Comparison of ENCODE assay signal across 32 cellular contexts in genomic region chr6:34202329-34203201, GRCh38. TPM values are rescaled to one million over a fixed set of nuclear protein-coding genes. Genes with fewer than 3 reads are reported as not detected.
DNase-seq lines count a peak whose midpoint lies in the region; ATAC-seq and TF ChIP-seq lines count a peak whose summit lies in the region.
"Had no signal": no experiment of that assay in that cellular context is flagged by ENCODE, and none has a peak within 500 bp of the region (broad histone marks: within the 10 kb centered on the region; RNA-seq: fewer than 3 reads in every experiment).

No MANE protein-coding gene starts in this region.

- H3K9me3 Mint-ChIP-seq in neural progenitor cell (no peaks in the 10 kb centered on the region), progenitor cell of endocrine pancreas (ENCODE audit: low read depth) (no peaks in the 10 kb centered on the region)
- no peaks in the 10 kb centered on the region for H3K9me3 Mint-ChIP-seq in stimulated activated memory B cell treated with anti-CD40 and anti-IgM and Interleukin-4, amounts not matched to agents 10 μg/mL and 1 μg/mL and 100 μg/mL, for 72 hours
- H3K9me3 Mint-ChIP-seq: CD4-positive, alpha-beta memory T cell; immature natural killer cell; natural killer cell had no signal

- H3K4me1 Mint-ChIP-seq in neural progenitor cell (peaks cover 12% of the 10 kb centered on the region), progenitor cell of endocrine pancreas (ENCODE audit: low read depth) (no peaks in the 10 kb centered on the region)
- H3K4me1 Mint-ChIP-seq in stimulated activated memory B cell treated with anti-CD40 and anti-IgM and Interleukin-4, amounts not matched to agents 10 μg/mL and 1 μg/mL and 100 μg/mL, for 72 hours, result no peaks in the 10 kb centered on the region
- H3K4me1 Mint-ChIP-seq: brain had no signal

- no peak for TF ChIP-seq CTCF in GM12865 (IDR thresholded peaks at IDR 0.05; ENCODE audit: insufficient read depth, low read depth, low read length, missing control alignments)
- no peak for TF ChIP-seq CTCF in neural progenitor cell (IDR thresholded peaks at IDR 0.05)
- TF ChIP-seq CTCF in progenitor cell of endocrine pancreas (IDR thresholded peaks at IDR 0.05; ENCODE audit: unreplicated experiment), result no peak

- no peaks in the 10 kb centered on the region for H3F3A ChIP-seq in neural progenitor cell (ENCODE audit: low read depth)

- H3K27ac ChIP-seq in HUES6 (ENCODE audit: low read depth, low read length) (no peak overlapping the region), neural progenitor cell (no peak overlapping the region)
- H3K27ac ChIP-seq: adrenal gland, heart right ventricle, left lung, pancreas, SJCRH30, thoracic aorta had no signal

- H3K27ac Mint-ChIP-seq in neural progenitor cell, result no peak overlapping the region
- H3K27ac Mint-ChIP-seq in progenitor cell of endocrine pancreas, result no peak overlapping the region
- no peak overlapping the region for H3K27ac Mint-ChIP-seq in stimulated activated memory B cell treated with anti-CD40 and anti-IgM and Interleukin-4, amounts not matched to agents 10 μg/mL and 1 μg/mL and 100 μg/mL, for 72 hours
- H3K27ac Mint-ChIP-seq: brain, immature natural killer cell, natural killer cell had no signal

- no peaks in the 10 kb centered on the region for H3K79me2 ChIP-seq in neural progenitor cell (ENCODE audit: low read depth)

- H3K36me3 Mint-ChIP-seq in neural progenitor cell, result no peaks in the 10 kb centered on the region
- H3K36me3 Mint-ChIP-seq in progenitor cell of endocrine pancreas (ENCODE audit: insufficient read depth), result no peaks in the 10 kb centered on the region
- no peaks in the 10 kb centered on the region for H3K36me3 Mint-ChIP-seq in stimulated activated memory B cell treated with anti-CD40 and anti-IgM and Interleukin-4, amounts not matched to agents 10 μg/mL and 1 μg/mL and 100 μg/mL, for 72 hours
- H3K36me3 Mint-ChIP-seq: brain; CD4-positive, alpha-beta memory T cell; immature natural killer cell; natural killer cell had no signal

- H3K36me3 ChIP-seq in HUES6 (ENCODE audit: control insufficient read depth, insufficient read depth, low read length) (no peaks in the 10 kb centered on the region), neural progenitor cell (no peaks in the 10 kb centered on the region)
- H3K36me3 ChIP-seq: adrenal gland, heart right ventricle, left lung, pancreas, SJCRH30, thoracic aorta had no signal

- ATAC-seq in stimulated activated memory B cell treated with anti-CD40 and anti-IgM and Interleukin-4, amounts not matched to agents 10 μg/mL and 1 μg/mL and 100 μg/mL, for 72 hours, result no peak
- ATAC-seq: heart right ventricle; left lung; natural killer cell; Panc1; pancreas; sciatic nerve; stimulated activated naive CD8-positive, alpha-beta T cell treated with anti-CD3 and anti-CD28 coated beads, Interleukin-15, Interleukin-2, amounts not matched to agents 100 U/mL and 50 U/mL, for 24 hours had no signal

- H3K27me3 Mint-ChIP-seq in neural progenitor cell (ENCODE audit: insufficient read depth, low read depth) (peaks cover 11% of the 10 kb centered on the region), progenitor cell of endocrine pancreas (peaks cover 6% of the 10 kb centered on the region)
- H3K27me3 Mint-ChIP-seq in stimulated activated memory B cell treated with anti-CD40 and anti-IgM and Interleukin-4, amounts not matched to agents 10 μg/mL and 1 μg/mL and 100 μg/mL, for 72 hours, result no peaks in the 10 kb centered on the region
- H3K27me3 Mint-ChIP-seq: CD4-positive, alpha-beta memory T cell had no signal

- H4K20me1 ChIP-seq in neural progenitor cell (ENCODE audit: low read depth), result no peaks in the 10 kb centered on the region

- no peaks in the 10 kb centered on the region for H3K9me3 ChIP-seq in HUES6 (ENCODE audit: control insufficient read depth, insufficient read depth, low read depth, low read length)
- H3K9me3 ChIP-seq in neural progenitor cell (ENCODE audit: low read depth), result no peaks in the 10 kb centered on the region
- H3K9me3 ChIP-seq: adrenal gland, heart right ventricle, left lung, pancreas, SJCRH30, thoracic aorta had no signal

- peak overlapping the region; percentile 63 for H2AFZ ChIP-seq in neural progenitor cell (replicated peaks)

- DNase-seq in GM12865 (ENCODE audit: low read depth), result peak; percentile 25
- peak; percentile 64 for DNase-seq in ecto neural progenitor cell (ENCODE audit: low spot score)
- DNase-seq in neural progenitor cell (ENCODE audit: low spot score), result peak; percentile 54
- no peak for DNase-seq in progenitor cell of endocrine pancreas (ENCODE audit: low spot score, unreplicated experiment)
- no peak for DNase-seq in effector CD8-positive, alpha-beta T cell (lab: John Stamatoyannopoulos, UW)
- DNase-seq: activated CD4-positive, alpha-beta T cell treated with anti-CD3 and anti-CD28 coated beads for 4 hours; activated CD8-positive, alpha-beta memory T cell treated with anti-CD3 and anti-CD28 coated beads for 24 hours; activated T-cell treated with anti-CD3 and anti-CD28 coated beads, Interleukin-2, amount 50 U/mL, for 1 hour; adrenal gland; CD4-positive, alpha-beta memory T cell; GDM1; GOT3; heart right ventricle; immature natural killer cell; left lung; natural killer cell; NCI-H1105 treated with DMSO at 0.1 percent for 48 hours; NCI-H2081 treated with DMSO at 0.1 percent for 48 hours; NCI-H510A; SJCRH30; stimulated activated CD4-positive, alpha-beta T cell treated with anti-CD3 and anti-CD28 coated beads, Interleukin-4, amount 100 ng/mL, for 4 hours; stimulated activated naive CD8-positive, alpha-beta T cell treated with anti-CD3 and anti-CD28 coated beads, Interleukin-15, Interleukin-2, amounts not matched to agents 100 U/mL and 50 U/mL, for 24 hours; T-helper 1 cell had no signal

- H3K4me2 ChIP-seq in neural progenitor cell, result peak overlapping the region; percentile 27

- H3K4me3 Mint-ChIP-seq in neural progenitor cell (no peak overlapping the region), progenitor cell of endocrine pancreas (ENCODE audit: low read depth) (no peak overlapping the region)
- H3K4me3 Mint-ChIP-seq in stimulated activated memory B cell treated with anti-CD40 and anti-IgM and Interleukin-4, amounts not matched to agents 10 μg/mL and 1 μg/mL and 100 μg/mL, for 72 hours, result no peak overlapping the region
- H3K4me3 Mint-ChIP-seq: brain; CD4-positive, alpha-beta memory T cell; immature natural killer cell; natural killer cell had no signal

- no peak overlapping the region for H3K4me3 ChIP-seq in GM12865 (ENCODE audit: low read depth, low read length)
- peak overlapping the region; percentile 9; the same call in 1 of the 2 replicates for H3K4me3 ChIP-seq in HUES6 (ENCODE audit: low read depth, low read length)
- H3K4me3 ChIP-seq in neural progenitor cell, result no peak overlapping the region
- H3K4me3 ChIP-seq: adrenal gland, heart right ventricle, left lung, pancreas, SJCRH30, thoracic aorta had no signal

- no peak overlapping the region for H3K9ac ChIP-seq in HUES6 (ENCODE audit: low read length)
- no peak overlapping the region for H3K9ac ChIP-seq in neural progenitor cell

- H3K4me1 ChIP-seq in HUES6 (ENCODE audit: control insufficient read depth, insufficient read depth, low read length) (peaks cover 30% of the 10 kb centered on the region), neural progenitor cell (no peaks in the 10 kb centered on the region)
- H3K4me1 ChIP-seq: adrenal gland, heart right ventricle, left lung, pancreas, SJCRH30 had no signal

- H3K27me3 ChIP-seq in HUES6 (ENCODE audit: control insufficient read depth, insufficient read depth, low read length) (no peaks in the 10 kb centered on the region), neural progenitor cell (no peaks in the 10 kb centered on the region)
- H3K27me3 ChIP-seq: adrenal gland, pancreas had no signal

RNA-seq across cellular contexts. Expression of gene HMGA1, which starts 34.1 kb away (rescaled TPM):
- 417 and 1,058 TPM in 2 replicates for total RNA-seq in neural progenitor cell (ENCODE audit: low replicate concordance)
- 748 and 769 TPM in 2 replicates for total RNA-seq in progenitor cell of endocrine pancreas

RNA-seq across cellular contexts. Expression of gene SMIM29, which starts 46.2 kb away (rescaled TPM):
- total RNA-seq in neural progenitor cell (ENCODE audit: low replicate concordance), result 2.4 and 8.9 TPM in 2 replicates
- total RNA-seq in progenitor cell of endocrine pancreas, result 5.1 and 5.3 TPM in 2 replicates

RNA-seq across cellular contexts. Expression of gene GRM4, which starts 56.7 kb away (rescaled TPM):
- 1.2 and 1.8 TPM in 2 replicates for total RNA-seq in neural progenitor cell (ENCODE audit: low replicate concordance)
- total RNA-seq in progenitor cell of endocrine pancreas, result 0.38 and 0.44 TPM in 2 replicates
- total RNA-seq: adrenal gland, epithelial cell of proximal tubule, heart right ventricle, IMR-90, left lung, natural killer cell, sciatic nerve, thoracic aorta had no signal

Comparison
In these comparisons a context has a peak if more than half of its experiments do, and no peak if none do; other contexts are left out.
1. DNase-seq: peak in GM12865 (single experiment), ecto neural progenitor cell (single experiment) and neural progenitor cell (single experiment); none in progenitor cell of endocrine pancreas (single experiment) and effector CD8-positive, alpha-beta T cell (single experiment).